Comparison of ENCODE assay signal across 23 cellular contexts in genomic region chr13:40460116-40460515, GRCh38.
"Had no signal": no experiment of that assay in that cellular context is flagged by ENCODE, and none has a peak within 500 bp of the region (broad histone marks: within the 10 kb centered on the region; RNA-seq: fewer than 3 reads in every experiment).

No MANE protein-coding gene starts in this region.

- H3K9ac ChIP-seq: neural progenitor cell had no signal

- H3K36me3 Mint-ChIP-seq: activated naive CD4-positive, alpha-beta T cell treated with anti-CD3 and anti-CD28 coated beads, Interleukin-2, amount 10 ng/mL, durations not matched to agents 7 days and 5 days; naive thymus-derived CD8-positive, alpha-beta T cell; neural progenitor cell had no signal

- H3K4me1 ChIP-seq: neural progenitor cell, transverse colon, vagina had no signal

- H3K4me3 ChIP-seq: heart right ventricle, lung, neural progenitor cell, smooth muscle cell, transverse colon, vagina had no signal

- H3K4me2 ChIP-seq: neural progenitor cell, smooth muscle cell had no signal

- H2AFZ ChIP-seq: neural progenitor cell had no signal

- H3K27ac Mint-ChIP-seq: activated B cell treated with CpG ODN at 0.5 μM for 24 hours; activated CD4-positive, alpha-beta T cell treated with anti-CD3 and anti-CD28 coated beads for 36 hours; activated naive CD4-positive, alpha-beta T cell treated with anti-CD3 and anti-CD28 coated beads, Interleukin-2, amount 10 ng/mL, durations not matched to agents 7 days and 5 days; activated naive CD8-positive, alpha-beta T cell treated with anti-CD3 and anti-CD28 coated beads, Interleukin-2, amount 50 U/mL, for 24 hours; neural progenitor cell; stimulated activated naive B cell treated with anti-CD40 and anti-IgM and Interleukin-4, amounts not matched to agents 10 μg/mL and 1 μg/mL and 100 μg/mL, for 72 hours; T-helper 17 cell had no signal

- H3K4me3 Mint-ChIP-seq: activated B cell treated with CpG ODN at 0.5 μM for 24 hours; activated CD4-positive, alpha-beta T cell treated with anti-CD3 and anti-CD28 coated beads for 36 hours; activated naive CD4-positive, alpha-beta T cell treated with anti-CD3 and anti-CD28 coated beads, Interleukin-2, amount 10 ng/mL, durations not matched to agents 7 days and 5 days; activated naive CD8-positive, alpha-beta T cell treated with anti-CD3 and anti-CD28 coated beads, Interleukin-2, amount 50 U/mL, for 24 hours; naive thymus-derived CD8-positive, alpha-beta T cell; neural progenitor cell; stimulated activated naive B cell treated with anti-CD40 and anti-IgM and Interleukin-4, amounts not matched to agents 10 μg/mL and 1 μg/mL and 100 μg/mL, for 72 hours; T-helper 17 cell had no signal

- ATAC-seq: activated CD4-positive, alpha-beta T cell treated with anti-CD3 and anti-CD28 coated beads for 36 hours; activated naive CD8-positive, alpha-beta T cell treated with anti-CD3 and anti-CD28 coated beads, Interleukin-2, amount 50 U/mL, for 24 hours; esophagus mucosa; heart right ventricle; naive thymus-derived CD8-positive, alpha-beta T cell; sciatic nerve; stimulated activated naive B cell treated with anti-CD40 and anti-IgM and Interleukin-4, amounts not matched to agents 10 μg/mL and 1 μg/mL and 100 μg/mL, for 72 hours; T-helper 17 cell had no signal

- DNase-seq: activated B cell treated with CpG ODN at 0.5 μM for 24 hours; activated CD4-positive, alpha-beta T cell treated with anti-CD3 and anti-CD28 coated beads for 36 hours; activated CD4-positive, alpha-beta T cell treated with anti-CD3 and anti-CD28 coated beads, Interleukin-2, amount 50 U/mL, for 4 hours; activated effector memory CD4-positive, alpha-beta T cell treated with Interleukin-2 at 50 U/mL for 16 hours; activated naive CD4-positive, alpha-beta T cell treated with anti-CD3 and anti-CD28 coated beads, Interleukin-2, amount 10 ng/mL, durations not matched to agents 7 days and 5 days; activated naive CD8-positive, alpha-beta T cell treated with anti-CD3 and anti-CD28 coated beads, Interleukin-2, amount 50 U/mL, for 24 hours; activated T-cell treated with anti-CD3 and anti-CD28 coated beads, Interleukin-2, amount 50 U/mL, for 48 hours; central memory CD4-positive, alpha-beta T cell; dermis blood vessel endothelial cell; effector CD8-positive, alpha-beta T cell; heart right ventricle; kidney; naive thymus-derived CD8-positive, alpha-beta T cell; stimulated activated CD4-positive, alpha-beta T cell treated with anti-CD3 and anti-CD28 coated beads, Interleukin-15, amount 100 ng/mL, for 24 hours; stimulated activated naive B cell treated with anti-CD40 and anti-IgM and Interleukin-4, amounts not matched to agents 10 μg/mL and 1 μg/mL and 100 μg/mL, for 72 hours; T-helper 17 cell; transverse colon had no signal

- H3K27me3 Mint-ChIP-seq: activated B cell treated with CpG ODN at 0.5 μM for 24 hours; activated CD4-positive, alpha-beta T cell treated with anti-CD3 and anti-CD28 coated beads for 36 hours; activated naive CD4-positive, alpha-beta T cell treated with anti-CD3 and anti-CD28 coated beads, Interleukin-2, amount 10 ng/mL, durations not matched to agents 7 days and 5 days; activated naive CD8-positive, alpha-beta T cell treated with anti-CD3 and anti-CD28 coated beads, Interleukin-2, amount 50 U/mL, for 24 hours; naive thymus-derived CD8-positive, alpha-beta T cell; stimulated activated naive B cell treated with anti-CD40 and anti-IgM and Interleukin-4, amounts not matched to agents 10 μg/mL and 1 μg/mL and 100 μg/mL, for 72 hours; T-helper 17 cell had no signal

- H3K36me3 ChIP-seq: heart right ventricle, neural progenitor cell, transverse colon, vagina had no signal

- H3K4me1 Mint-ChIP-seq: activated CD4-positive, alpha-beta T cell treated with anti-CD3 and anti-CD28 coated beads for 36 hours; activated naive CD4-positive, alpha-beta T cell treated with anti-CD3 and anti-CD28 coated beads, Interleukin-2, amount 10 ng/mL, durations not matched to agents 7 days and 5 days had no signal

- H3K27ac ChIP-seq: heart right ventricle, neural progenitor cell, transverse colon, vagina had no signal

- H3K9me3 Mint-ChIP-seq: activated B cell treated with CpG ODN at 0.5 μM for 24 hours; activated naive CD4-positive, alpha-beta T cell treated with anti-CD3 and anti-CD28 coated beads, Interleukin-2, amount 10 ng/mL, durations not matched to agents 7 days and 5 days; activated naive CD8-positive, alpha-beta T cell treated with anti-CD3 and anti-CD28 coated beads, Interleukin-2, amount 50 U/mL, for 24 hours had no signal

- H3K9me3 ChIP-seq: heart right ventricle, transverse colon, vagina had no signal

- H3K27me3 ChIP-seq: heart right ventricle, neural progenitor cell, transverse colon, vagina had no signal
